Comparison of ENCODE assay signal across 1 cellular context in the genomic region with DNA sequence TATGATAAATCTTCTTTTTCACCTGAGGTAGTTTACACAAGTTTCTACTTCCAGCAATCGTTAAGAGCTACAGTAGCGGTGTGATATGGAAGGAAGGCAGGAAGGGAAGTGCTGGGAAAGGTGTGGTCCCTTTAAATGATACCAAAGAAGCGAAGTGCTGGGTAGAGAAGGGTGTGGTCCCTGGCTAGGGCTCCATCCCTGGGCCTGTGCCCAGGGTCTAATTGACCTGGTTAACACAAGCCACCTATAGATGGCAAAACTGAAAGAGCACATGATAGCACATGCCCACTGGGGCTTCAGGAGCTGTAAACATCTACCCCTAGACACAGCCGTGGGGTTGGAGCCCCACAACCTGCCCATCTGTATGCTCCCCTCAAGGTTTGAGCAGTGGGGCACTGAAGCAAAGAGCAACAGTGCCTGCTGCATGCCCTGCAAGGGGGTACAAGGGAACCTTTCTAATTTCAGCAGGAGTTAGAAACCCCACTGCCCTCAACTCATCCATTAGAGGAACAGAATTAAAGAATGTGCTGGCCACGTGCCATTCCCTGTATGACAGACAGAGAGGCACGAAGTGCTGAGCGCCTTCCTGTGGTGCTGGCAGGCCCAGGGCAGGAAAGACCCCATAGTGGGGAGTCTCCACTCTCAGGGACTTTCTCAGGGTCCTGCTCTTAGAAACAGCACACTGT.
TF ChIP-seq lines count a peak whose summit lies in the region.

No MANE protein-coding gene starts in this region.

TF ChIP-seq in IMR-90, 13 proteins besides CTCF, POLR2A, EP300 and RAD21:
- no peak for TF ChIP-seq MXI1 (IDR thresholded peaks at IDR 0.05; ENCODE audit: borderline replicate concordance, low read depth, low read length)
- TF ChIP-seq, protein P1, sequence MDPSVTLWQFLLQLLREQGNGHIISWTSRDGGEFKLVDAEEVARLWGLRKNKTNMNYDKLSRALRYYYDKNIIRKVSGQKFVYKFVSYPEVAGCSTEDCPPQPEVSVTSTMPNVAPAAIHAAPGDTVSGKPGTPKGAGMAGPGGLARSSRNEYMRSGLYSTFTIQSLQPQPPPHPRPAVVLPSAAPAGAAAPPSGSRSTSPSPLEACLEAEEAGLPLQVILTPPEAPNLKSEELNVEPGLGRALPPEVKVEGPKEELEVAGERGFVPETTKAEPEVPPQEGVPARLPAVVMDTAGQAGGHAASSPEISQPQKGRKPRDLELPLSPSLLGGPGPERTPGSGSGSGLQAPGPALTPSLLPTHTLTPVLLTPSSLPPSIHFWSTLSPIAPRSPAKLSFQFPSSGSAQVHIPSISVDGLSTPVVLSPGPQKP (IDR thresholded peaks at IDR 0.05; ENCODE audit: borderline replicate concordance, low read depth, low read length), result no peak
- TF ChIP-seq MAFK (IDR thresholded peaks at IDR 0.05; ENCODE audit: low read depth, low read length), result no peak
- TF ChIP-seq SMC3 (IDR thresholded peaks at IDR 0.05; ENCODE audit: low read depth, low read length), result no peak
- no peak for TF ChIP-seq CHD1 (IDR thresholded peaks at IDR 0.05; ENCODE audit: low read depth, low read length)
- no peak for TF ChIP-seq BHLHE40 (IDR thresholded peaks at IDR 0.05; ENCODE audit: low read depth, low read length)
- TF ChIP-seq RFX5 (IDR thresholded peaks at IDR 0.05; ENCODE audit: low read depth, low read length), result no peak
- TF ChIP-seq MAZ (IDR thresholded peaks at IDR 0.05; ENCODE audit: borderline replicate concordance, low read depth, low read length), result no peak
- no peak for TF ChIP-seq RCOR1 (IDR thresholded peaks at IDR 0.05; ENCODE audit: insufficient replicate concordance, low read length)
